ENCODE assay signal across 8 cellular contexts in genomic region chr1:232630047-232630893, GRCh38. TPM values are rescaled to one million over a fixed set of nuclear protein-coding genes. Genes with fewer than 3 reads are reported as not detected.
DNase-seq lines count a peak whose midpoint lies in the region; ATAC-seq and TF ChIP-seq lines count a peak whose summit lies in the region.

TSS of gene SIPA1L2 (minus strand) at chr1:232630133. CDS start at chr1:232515339, 114,794 bp downstream.

- H3K27ac ChIP-seq in DND-41 (ENCODE audit: low read length) (peak within 1 kb of the TSS; percentile 75), neuronal stem cell (replicated peaks; ENCODE audit: low read length) (peak within 1 kb of the TSS; percentile 59)

- H3K79me2 ChIP-seq in DND-41 (ENCODE audit: insufficient read depth, low read length) = peaks cover 24% of the 10 kb centered on the region

- peak; percentile 90 for TF ChIP-seq CTCF in DND-41 (IDR thresholded peaks at IDR 0.05; ENCODE audit: borderline replicate concordance, extremely low read depth, low read length, poor library complexity, severe bottlenecking)

- peak within 1 kb of the TSS; percentile 22 for H2AK5ac ChIP-seq in neuronal stem cell (ENCODE audit: low read depth, low read length)

- H3K4me2 ChIP-seq in DND-41 (ENCODE audit: insufficient read depth, low read length) (peak within 1 kb of the TSS; percentile 72), neuronal stem cell (ENCODE audit: insufficient read depth, low read length, poor library complexity, severe bottlenecking) (peak within 1 kb of the TSS; percentile 72)

- H3K9ac ChIP-seq in DND-41 (ENCODE audit: low read depth, low read length) = peak within 1 kb of the TSS; percentile 75
- H3K9ac ChIP-seq in neuronal stem cell (ENCODE audit: low read depth, low read length, poor library complexity) = peak within 1 kb of the TSS; percentile 91

- ATAC-seq in DND-41 (ENCODE audit: insufficient read depth, low read depth) = peak; percentile 91

- H3K18ac ChIP-seq in neuronal stem cell (ENCODE audit: low read length) = peak within 1 kb of the TSS; percentile 93

- peak within 1 kb of the TSS; percentile 37 for H3K23ac ChIP-seq in neuronal stem cell (ENCODE audit: low read depth, low read length, poor library complexity)

- H3K4me1 ChIP-seq in DND-41 (ENCODE audit: insufficient read depth, low read length) = peaks cover 42% of the 10 kb centered on the region
- H3K4me1 ChIP-seq in neuronal stem cell (ENCODE audit: control insufficient read depth in 2 of 2, insufficient read depth in 1 of 2, low read depth in 1 of 2, low read length in 2 of 2) = peaks cover 4 to 17% of the 10 kb centered on the region in 2 donors

- H3K14ac ChIP-seq in neuronal stem cell (ENCODE audit: low read length) = peak within 1 kb of the TSS; percentile 43

- peak within 1 kb of the TSS; percentile 56 for H2BK5ac ChIP-seq in neuronal stem cell (ENCODE audit: low read length)

- DNase-seq in DND-41 = peak; percentile 92
- peak; percentile 99 for DNase-seq in GOT3 (lab: John Stamatoyannopoulos, UW)
- peak; percentile 89 to 95 for DNase-seq in Kasumi-1 (lab: John Stamatoyannopoulos, UW)
- DNase-seq in SHP77 (lab: John Stamatoyannopoulos, UW) = peak; percentile 85 to 92
- peak; percentile 85 for DNase-seq in activated gamma-delta T cell treated with Interleukin-2 at 50 U/mL for 16 hours
- peak; percentile 83 for DNase-seq in foreskin melanocyte
- DNase-seq in neuronal stem cell (ENCODE audit: low spot score) = peak; percentile 96
- peak; percentile 80 for DNase-seq in stromal cell of bone marrow (ENCODE audit: low read depth)

- H3K4ac ChIP-seq in neuronal stem cell (ENCODE audit: low read length) = no peak within 1 kb of the TSS

- H3K36me3 ChIP-seq in DND-41 (ENCODE audit: insufficient read depth, low read length) = no peaks in the 10 kb centered on the region
- H3K36me3 ChIP-seq in neuronal stem cell (replicated peaks in 1 of 2; ENCODE audit: control insufficient read depth in 2 of 2, insufficient read depth in 2 of 2, low read length in 2 of 2) = peaks cover 0 to 13% of the 10 kb centered on the region in 2 donors

- H3K4me3 ChIP-seq in DND-41 (ENCODE audit: low read depth in 1 of 2, low read length in 2 of 2) = peak within 1 kb of the TSS; percentile 51 to 80; a peak in 3 of 4 replicates
- H3K4me3 ChIP-seq in neuronal stem cell (ENCODE audit: low read length in 2 of 2) = peak within 1 kb of the TSS; percentile 89 to 94

- H2BK120ac ChIP-seq in neuronal stem cell (ENCODE audit: low read depth, low read length) = no peak within 1 kb of the TSS

- H2AFZ ChIP-seq in DND-41 (ENCODE audit: low read depth, low read length) (peak within 1 kb of the TSS; percentile 78), neuronal stem cell (ENCODE audit: low read length) (peak within 1 kb of the TSS; percentile 85)

- H2BK15ac ChIP-seq in neuronal stem cell (ENCODE audit: low read length) = no peak within 1 kb of the TSS

- no peaks in the 10 kb centered on the region for H3K9me3 ChIP-seq in DND-41 (ENCODE audit: insufficient read depth, low read length, severe bottlenecking)
- H3K9me3 ChIP-seq in neuronal stem cell (replicated peaks in 1 of 2; ENCODE audit: control insufficient read depth in 2 of 2, insufficient read depth in 1 of 2, low read depth in 1 of 2, low read length in 2 of 2) = no peaks in the 10 kb centered on the region

- H3K27me3 ChIP-seq in DND-41 (ENCODE audit: insufficient read depth, low read length, poor library complexity) (no peaks in the 10 kb centered on the region), neuronal stem cell (ENCODE audit: control insufficient read depth in 3 of 3, insufficient read depth in 3 of 3, low read depth in 1 of 3, low read length in 3 of 3) (no peaks in the 10 kb centered on the region)

- H4K20me1 ChIP-seq in DND-41 (ENCODE audit: insufficient read depth, low read length) = no peaks in the 10 kb centered on the region

- no peak within 1 kb of the TSS for H2BK12ac ChIP-seq in neuronal stem cell (ENCODE audit: low read length)

- no peak within 1 kb of the TSS for H4K91ac ChIP-seq in neuronal stem cell (ENCODE audit: low read depth, low read length, poor library complexity)

- H4K8ac ChIP-seq in neuronal stem cell (ENCODE audit: low read depth, low read length) = no peak within 1 kb of the TSS

- H3K79me1 ChIP-seq in neuronal stem cell (ENCODE audit: low read depth, low read length) = no peaks in the 10 kb centered on the region

- WGBS in neuronal stem cell (ENCODE audit: extremely low coverage in 2 of 2, insufficient read length in 2 of 2, insufficient replicate concordance in 1 of 2), 2 donors = no CpG with 5 or more reads among the region's 98 CpGs

RNA-seq across cellular contexts. Expression of gene SIPA1L2, which starts in this region (rescaled TPM):
- polyA plus RNA-seq in neuronal stem cell (2013, experiment 1 of 2) = 25.7 TPM
- polyA plus RNA-seq in neuronal stem cell (2013, experiment 2 of 2) = 25.1 TPM

Comparison
In these comparisons a context has a peak if more than half of its experiments do, and no peak if none do; other contexts are left out.
1. Peak in every context shown above with its lines: DNase-seq, ATAC-seq, H3K4me3 ChIP-seq and H3K27ac ChIP-seq.